8 cellular contexts compared by ENCODE assay signal in genomic region chr12:59808317-59808910, GRCh38.
DNase-seq lines count a peak whose midpoint lies in the region; ATAC-seq, FAIRE-seq and TF ChIP-seq lines count a peak whose summit lies in the region.

No MANE protein-coding gene starts in this region.

- POLR2A ChIA-PET in HepG2 (lab: Yijun Ruan, JAX): no interaction called here

- no peak overlapping the region for H2AFZ ChIP-seq in HepG2 (ENCODE audit: low read length)

- intact Hi-C loops in HepG2 (cut with micrococcal nuclease; ENCODE audit: unreplicated experiment): loop anchor here (1.0 to 10.0 kb wide), 2 partner anchors 214 to 405 kb away; partner anchors contain the start of gene SLC16A7
- intact Hi-C loops in aorta (cut with DNase I): loop anchor here (5.0 to 10.0 kb wide), 3 partner anchors 211 to 406 kb away; partner anchors contain the start of gene SLC16A7 (in 2 of the 2)

- H3K36me3 ChIP-seq in HepG2 (replicated peaks in 1 of 2; ENCODE audit: control insufficient read depth in 1 of 2, insufficient read depth in 2 of 2, low read length in 2 of 2) (no peaks in the 10 kb centered on the region), aorta (ENCODE audit: control insufficient read depth in 1 of 2, insufficient read depth in 2 of 2, low read length in 1 of 2) (no peaks in the 10 kb centered on the region)

- WGBS in HepG2 (ENCODE audit: low lambda C conversion rate): 22% methylated on average over 3 of the region's 3 CpGs
- WGBS in aorta, 2 donors: 12% methylated on average over 3 of the region's 3 CpGs

- no peak overlapping the region for H3K4me3 ChIP-seq in HepG2 (replicated peaks in 1 of 3; ENCODE audit: insufficient read depth in 1 of 3, low read depth in 2 of 3, low read length in 3 of 3)
- H3K4me3 ChIP-seq in aorta (ENCODE audit: low read length in 2 of 2): no peak overlapping the region

- no peak overlapping the region for H3K9ac ChIP-seq in HepG2 (ENCODE audit: insufficient read depth, low read depth, low read length)

- H3K4me2 ChIP-seq in HepG2 (ENCODE audit: low read depth, low read length): no peak overlapping the region

- no peak for FAIRE-seq in HepG2 (lab: Jason Lieb, UNC)

- no peak for TF ChIP-seq POLR2A in HepG2 (IDR thresholded peaks at IDR 0.05; ENCODE audit: insufficient read depth in 1 of 2, low read depth in 2 of 2, low read length in 2 of 2)

- no peak for TF ChIP-seq RAD21 in HepG2 (CRISPR knock-in tag; IDR thresholded peaks at IDR 0.05)

- peak; percentile 40 for DNase-seq in D341Med (ENCODE audit: low spot score)
- peak; percentile 58 for DNase-seq in NCI-H748 (lab: John Stamatoyannopoulos, UW; ENCODE audit: unreplicated experiment)
- peak; percentile 27 for DNase-seq in central memory CD4-positive, alpha-beta T cell
- DNase-seq in HepG2 (ENCODE audit: low spot score): peak; percentile 11
- DNase-seq in aorta: no peak
- DNase-seq in DMS79 treated with DMSO at 0.1 percent for 48 hours (lab: John Stamatoyannopoulos, UW): no peak

- H4K20me1 ChIP-seq in HepG2 (ENCODE audit: insufficient read depth, low read length): no peaks in the 10 kb centered on the region

- H3K9me3 ChIP-seq in HepG2 (ENCODE audit: low read length) (no peaks in the 10 kb centered on the region), aorta (ENCODE audit: control insufficient read depth, low read length) (no peaks in the 10 kb centered on the region)

- H3K4me1 ChIP-seq in HepG2 (ENCODE audit: insufficient read depth, low read length): no peaks in the 10 kb centered on the region
- H3K4me1 ChIP-seq in aorta (ENCODE audit: control insufficient read depth in 1 of 2, insufficient read depth in 2 of 2, low read length in 2 of 2): no peaks in the 10 kb centered on the region

- no peaks in the 10 kb centered on the region for H3K27me3 ChIP-seq in HepG2 (ENCODE audit: control insufficient read depth in 1 of 2, insufficient read depth in 2 of 2, low read length in 2 of 2)
- no peaks in the 10 kb centered on the region for H3K27me3 ChIP-seq in aorta (ENCODE audit: control insufficient read depth in 1 of 2, insufficient read depth in 2 of 2, low read length in 1 of 2)

- TF ChIP-seq CTCF in HepG2 (CRISPR knock-in tag; IDR thresholded peaks at IDR 0.05): peak; percentile 48

- H3K27ac ChIP-seq in HepG2 (ENCODE audit: extremely low read length, insufficient read depth, low read length): no peak overlapping the region
- no peak overlapping the region for H3K27ac ChIP-seq in aorta (ENCODE audit: low read depth in 1 of 2, low read length in 2 of 2)

- no TSS peak for BruUV-seq in HepG2 (replicated peaks; lab: Mats Ljungman, UMichigan)

- ATAC-seq in GM18909 (IDR thresholded peaks at IDR 0.05; ENCODE audit: poor library complexity, unreplicated experiment): peak; percentile 95
- ATAC-seq in HG03066 (IDR thresholded peaks at IDR 0.05; ENCODE audit: low read depth, unreplicated experiment): peak; percentile 85
- peak; percentile 81 for ATAC-seq in HepG2
- ATAC-seq in aorta (ENCODE audit: low FRiP score): peak; percentile 80

- in situ Hi-C loops in HepG2 (cut with HindIII; ENCODE audit: extremely low pct_ligation_motif_present, low pct_unique_long_range_greater_than_20kb): loop anchor here (25.0 kb wide), 1 partner anchor 396 kb away; no protein-coding TSS in a partner anchor

- CTCF ChIA-PET in HepG2 (lab: Yijun Ruan, JAX; ENCODE audit: low intra/inter-chr PET ratio, low total read pairs): interaction anchor here (1.5 kb wide), 1 partner anchor 405 kb away, joined by 3 read pairs; no protein-coding TSS in a partner anchor

- TF ChIP-seq EP300 in HepG2 (IDR thresholded peaks at IDR 0.05; ENCODE audit: low read depth in 2 of 2, low read length in 2 of 2) (no peak), HepG2 (CRISPR knock-in tag; IDR thresholded peaks at IDR 0.05; ENCODE audit: borderline replicate concordance) (no peak)

- H3K79me2 ChIP-seq in HepG2 (ENCODE audit: insufficient read depth, low read length): no peaks in the 10 kb centered on the region

TF ChIP-seq in HepG2, 621 proteins besides CTCF, POLR2A, EP300 and RAD21:
- TF ChIP-seq MAFK (conservative IDR thresholded peaks at IDR 0.05 in 1 of 2, IDR thresholded peaks at IDR 0.05 in 1 of 2; ENCODE audit: low read length in 2 of 2): peak; percentile 44 to 47; a peak in 2 of 4 replicates
- no peak for TF ChIP-seq TFE3 (CRISPR knock-in tag; IDR thresholded peaks at IDR 0.05)
- TF ChIP-seq MAFF (IDR thresholded peaks at IDR 0.05; ENCODE audit: low read depth, low read length): peak; percentile 21; the same call in 1 of the 2 replicates
- TF ChIP-seq SMC3 (IDR thresholded peaks at IDR 0.05; ENCODE audit: low read length): peak; percentile 26; the same call in 1 of the 2 replicates

Comparison
In these comparisons a context has a peak if more than half of its experiments do, and no peak if none do; other contexts are left out.
1. DNase-seq: peak in D341Med (single experiment), NCI-H748 (single experiment), central memory CD4-positive, alpha-beta T cell (single experiment) and HepG2 (single experiment); none in aorta (0 of 2) and DMS79 treated with DMSO at 0.1 percent for 48 hours (single experiment).
2. Peak in every context shown above with its lines, with median percentiles within 50 percentile points of each other: ATAC-seq.